ENCODE assay signal across 14 cellular contexts in genomic region chr18:44708451-44709083, GRCh38. TPM values are rescaled to one million over a fixed set of nuclear protein-coding genes. Genes with fewer than 3 reads are reported as not detected.
DNase-seq lines count a peak whose midpoint lies in the region; ATAC-seq, FAIRE-seq and TF ChIP-seq lines count a peak whose summit lies in the region.
"Had no signal": no experiment of that assay in that cellular context is flagged by ENCODE, and none has a peak within 500 bp of the region (broad histone marks: within the 10 kb centered on the region; RNA-seq: fewer than 3 reads in every experiment).

No MANE protein-coding gene starts in this region.

- no peaks in the 10 kb centered on the region for H3K27me3 Mint-ChIP-seq in memory B cell

- H2BK5ac ChIP-seq in IMR-90 (ENCODE audit: low read depth, low read length, poor library complexity, severe bottlenecking) = no peak overlapping the region

- no peak overlapping the region for H2BK20ac ChIP-seq in IMR-90 (ENCODE audit: low read depth, low read length)

- no peak for TF ChIP-seq RAD21 in IMR-90 (IDR thresholded peaks at IDR 0.05; ENCODE audit: low read length)

- no peak for TF ChIP-seq CTCF in IMR-90 (conservative IDR thresholded peaks at IDR 0.05; ENCODE audit: low read depth, low read length)
- TF ChIP-seq CTCF in stomach (IDR thresholded peaks at IDR 0.05) = no peak

- no peak overlapping the region for H3K18ac ChIP-seq in IMR-90 (ENCODE audit: low read depth, low read length)

- no peak overlapping the region; the same call in 1 of the 2 replicates for H4K5ac ChIP-seq in IMR-90 (ENCODE audit: low read depth, low read length)

- peak overlapping the region; percentile 35; the same call in 1 of the 2 replicates for H3K4ac ChIP-seq in IMR-90 (ENCODE audit: low read depth, low read length)

- H3K4me1 ChIP-seq in IMR-90 (ENCODE audit: control insufficient read depth, insufficient read depth, low read length) (peaks cover 3% of the 10 kb centered on the region; the same call in 1 of the 2 replicates), stomach (peaks cover 17 to 60% (median 40%) of the 10 kb centered on the region in 4 donors)

- TF ChIP-seq POLR2A in IMR-90 (IDR thresholded peaks at IDR 0.05; ENCODE audit: low read depth, low read length) = no peak
- no peak for TF ChIP-seq POLR2A in stomach (IDR thresholded peaks at IDR 0.05)

- H2AK9ac ChIP-seq in IMR-90 (replicated peaks; ENCODE audit: low read depth, low read length, poor library complexity) = no peak overlapping the region

- DNase-seq in IMR-90 (peak; percentile 16), memory B cell (ENCODE audit: low spot score in 2 of 2) (no peak), stomach (no peak), HPDE6-E6E7 (ENCODE audit: extremely low spot score) (no peak), NCI-H1105 (lab: John Stamatoyannopoulos, UW) (no peak)
- no peak for DNase-seq in activated CD4-positive, alpha-beta T cell treated with anti-CD3 and anti-CD28 coated beads for 48 hours
- DNase-seq: activated CD4-positive, alpha-beta T cell treated with anti-CD3 and anti-CD28 coated beads, Interleukin-2, amount 50 U/mL, for 48 hours; activated gamma-delta T cell treated with Interleukin-2 at 50 U/mL for 16 hours; mammary epithelial cell; NCI-H2081 had no signal

- no peak overlapping the region for H3K56ac ChIP-seq in IMR-90 (ENCODE audit: extremely low read depth, insufficient read depth, low read length)

- no peak overlapping the region for H2AFZ ChIP-seq in IMR-90 (replicated peaks; ENCODE audit: low read length, poor library complexity)

- peak overlapping the region; percentile 19; the same call in 1 of the 2 replicates for H2BK120ac ChIP-seq in IMR-90 (ENCODE audit: low read depth, low read length)

- intact Hi-C loops in IMR-90 (cut with micrococcal nuclease) = no loop called here
- intact Hi-C loops in stomach (cut with DNase I; ENCODE audit: low total_unique reads) = no loop called here

- no peaks in the 10 kb centered on the region for H3K27me3 ChIP-seq in IMR-90 (ENCODE audit: control insufficient read depth, insufficient read depth, low read length)
- no peaks in the 10 kb centered on the region for H3K27me3 ChIP-seq in stomach
- H3K27me3 ChIP-seq: BLaER1 had no signal

- H3K27ac Mint-ChIP-seq in memory B cell = peak overlapping the region; percentile 78

- H3K9me1 ChIP-seq in IMR-90 (ENCODE audit: insufficient read depth, low read length) = no peaks in the 10 kb centered on the region; the same call in 1 of the 2 replicates

- ATAC-seq in IMR-90 (ENCODE audit: low read depth) (peak; percentile 67), memory B cell (ENCODE audit: low read depth) (no peak), HG02870 (IDR thresholded peaks at IDR 0.05; ENCODE audit: unreplicated experiment) (no peak)
- ATAC-seq: K562 had no signal

- H3K4me1 Mint-ChIP-seq in memory B cell = peaks cover 61% of the 10 kb centered on the region

- TF ChIP-seq EP300 in stomach (IDR thresholded peaks at IDR 0.05) = no peak

- in situ Hi-C loops in IMR-90 (cut with MboI; ENCODE audit: low sequenced_read_pairs) = loop anchor here (10.0 kb wide), 1 partner anchor 56 kb away; no protein-coding TSS in a partner anchor

- no CpG with 5 or more reads among the region's 9 CpGs for WGBS in IMR-90 (ENCODE audit: extremely low coverage in 2 of 2, insufficient read length in 1 of 2), 2 experiments
- 59 to 83% (median 71%) methylated on average over 9 of the region's 9 CpGs for WGBS in stomach, 5 donors

- H4K8ac ChIP-seq in IMR-90 (ENCODE audit: low read depth in 2 of 2, low read length in 2 of 2) = no peak overlapping the region

- no peaks in the 10 kb centered on the region for H4K20me1 ChIP-seq in IMR-90 (ENCODE audit: insufficient read depth, low read length)
- H4K20me1 ChIP-seq: BLaER1 had no signal

- H3K4me3 ChIP-seq in IMR-90 (ENCODE audit: insufficient read depth, low read depth, low read length) (no peak overlapping the region), stomach (no peak overlapping the region)
- H3K4me3 ChIP-seq: BLaER1, K562 had no signal

- dilution Hi-C loops in IMR-90 (cut with HindIII; ENCODE audit: low sequenced_read_pairs, unreplicated experiment) = no loop called here

- no peak overlapping the region for H4K91ac ChIP-seq in IMR-90 (ENCODE audit: insufficient read depth, low read depth, low read length)

- no peak overlapping the region; the same call in none of the 2 replicates for H3K4me2 ChIP-seq in IMR-90 (ENCODE audit: low read depth, low read length)

- no peak overlapping the region for H3K23ac ChIP-seq in IMR-90 (ENCODE audit: low read depth, low read length)

- H3K27ac ChIP-seq in IMR-90 (ENCODE audit: insufficient read depth, low read length) = peak overlapping the region; percentile 2; the same call in 1 of the 2 replicates
- peak overlapping the region in 4 of 5 donors; percentile 45 to 80 (median 72) for H3K27ac ChIP-seq in stomach
- H3K27ac ChIP-seq: BLaER1 had no signal

- no TSS peak for BruUV-seq in IMR-90 (replicated peaks; lab: Mats Ljungman, UMichigan)

- POLR2A ChIA-PET in IMR-90 (lab: Charles Lee; ENCODE audit: unreplicated experiment) = no interaction called here

- peak; percentile 81 for FAIRE-seq in endometrium (lab: Jason Lieb, UNC)
- FAIRE-seq: K562 had no signal

- no peaks in the 10 kb centered on the region for H3K79me1 ChIP-seq in IMR-90 (ENCODE audit: low read depth in 1 of 2, low read length in 2 of 2)

- H2BK15ac ChIP-seq in IMR-90 (ENCODE audit: low read depth, low read length) = no peak overlapping the region; the same call in 2 of the 3 replicates

- peaks cover 47% of the 10 kb centered on the region for H3K36me3 Mint-ChIP-seq in memory B cell

- H3K36me3 ChIP-seq in IMR-90 (ENCODE audit: control insufficient read depth, insufficient read depth, low read length) = no peaks in the 10 kb centered on the region
- peaks cover 0 to 7% (median 4%) of the 10 kb centered on the region in 4 donors for H3K36me3 ChIP-seq in stomach

- H3K9me3 ChIP-seq in IMR-90 (ENCODE audit: control insufficient read depth, insufficient read depth, low read length) (no peaks in the 10 kb centered on the region), stomach (no peaks in the 10 kb centered on the region)
- H3K9me3 ChIP-seq: BLaER1 had no signal

- no peak overlapping the region for H3K9ac ChIP-seq in IMR-90 (ENCODE audit: low read depth, low read length)
- H3K9ac ChIP-seq: BLaER1 had no signal

- H2AK5ac ChIP-seq in IMR-90 (ENCODE audit: low read depth, low read length) = no peak overlapping the region

- CTCF ChIA-PET in IMR-90 (lab: Yijun Ruan, JAX) = no interaction called here

- no peak overlapping the region for H3K4me3 Mint-ChIP-seq in memory B cell

- H3K14ac ChIP-seq in IMR-90 (replicated peaks; ENCODE audit: low read depth, low read length) = no peak overlapping the region

- no peaks in the 10 kb centered on the region for H3K9me3 Mint-ChIP-seq in memory B cell

TF ChIP-seq in IMR-90, 13 proteins besides CTCF, POLR2A, EP300 and RAD21:
- TF ChIP-seq USF2 (IDR thresholded peaks at IDR 0.05; ENCODE audit: low read depth, low read length) (no peak), ELK1 (IDR thresholded peaks at IDR 0.05; ENCODE audit: borderline replicate concordance, low read depth, low read length) (no peak), MXI1 (IDR thresholded peaks at IDR 0.05; ENCODE audit: borderline replicate concordance, low read depth, low read length) (no peak), FOS (IDR thresholded peaks at IDR 0.05; ENCODE audit: low read depth, low read length) (no peak), NFE2L2 (IDR thresholded peaks at IDR 0.05; ENCODE audit: low read depth, low read length) (no peak), SMC3 (IDR thresholded peaks at IDR 0.05; ENCODE audit: low read depth, low read length) (no peak), MAZ (IDR thresholded peaks at IDR 0.05; ENCODE audit: borderline replicate concordance, low read depth, low read length) (no peak)

RNA-seq across cellular contexts. Expression of gene SETBP1, which starts 27.9 kb away (rescaled TPM):
- total RNA-seq in IMR-90 (2012; rRNA removed) (0.28 and 0.36 TPM in 2 replicates), stomach (10 to 100 TPM; 15.1 to 66.5 (median 29.2) TPM)
- polyA plus RNA-seq in IMR-90 (2012; rRNA removed) (0.16 and 0.19 TPM in 2 replicates), stomach (1 to 10 TPM; 1.4 to 2.3 (median 2.0) TPM)
- 0.02 and 0.09 TPM in 2 replicates for polyA plus RNA-seq in IMR-90 (2012; cell fraction: cytosol; rRNA removed)
- polyA plus RNA-seq in IMR-90 (2012; cell fraction: nucleus; rRNA removed; ENCODE audit: low replicate concordance) = 0.09 and 0.28 TPM in 2 replicates

Comparison
In these comparisons a context has a peak if more than half of its experiments do, and no peak if none do; other contexts are left out.
1. RNA of gene SETBP1, which starts 27.9 kb away (total RNA-seq): 15.1 to 66.5 TPM in stomach; 0.28 to 0.36 TPM in IMR-90; every median in the first group is over 10 times any median in the second.